Comparison of ENCODE assay signal across 8 cellular contexts in the genomic region with DNA sequence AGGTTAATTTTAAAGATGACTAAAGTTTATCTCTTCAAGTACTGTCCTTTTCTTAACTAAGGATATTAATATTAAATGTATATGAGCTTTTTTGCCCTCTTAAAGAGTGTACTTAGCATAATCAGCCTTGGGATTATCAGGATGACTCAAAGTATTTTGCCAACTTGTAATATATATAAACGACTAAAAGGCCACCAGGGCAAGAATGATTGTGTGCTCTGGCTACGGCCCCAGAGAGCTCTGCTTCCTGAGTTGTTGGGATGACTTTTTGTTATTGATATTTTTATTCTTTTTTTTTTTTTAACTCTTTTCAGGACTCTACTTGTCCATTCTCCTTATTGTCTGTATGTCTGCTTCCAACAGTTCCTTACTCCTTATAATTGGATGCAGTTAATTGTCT. TPM values are rescaled to one million over a fixed set of nuclear protein-coding genes. Genes with fewer than 3 reads are reported as not detected.
"Had no signal": no experiment of that assay in that cellular context is flagged by ENCODE, and none has a peak within 500 bp of the region (broad histone marks: within the 10 kb centered on the region; RNA-seq: fewer than 3 reads in every experiment).

No MANE protein-coding gene starts in this region.

- DNase-seq: H9, HCEC 1CT, KG1 had no signal

- ATAC-seq: GM23338, HepG2, K562 had no signal

- H3K27ac ChIP-seq: HL-60 had no signal

- H2AFZ ChIP-seq: GM23338 had no signal

- H3K4me2 ChIP-seq: GM23338 had no signal

- H3K4me3 ChIP-seq: GM23338, K562 had no signal

RNA-seq across cellular contexts. Expression of a gene that starts 14.8 kb away (rescaled TPM):
- total RNA-seq: H9, HepG2, HT1080, K562 had no signal
- polyA plus RNA-seq: HepG2, K562 had no signal
